Comparison of ENCODE assay signal across 12 cellular contexts in the genomic region with DNA sequence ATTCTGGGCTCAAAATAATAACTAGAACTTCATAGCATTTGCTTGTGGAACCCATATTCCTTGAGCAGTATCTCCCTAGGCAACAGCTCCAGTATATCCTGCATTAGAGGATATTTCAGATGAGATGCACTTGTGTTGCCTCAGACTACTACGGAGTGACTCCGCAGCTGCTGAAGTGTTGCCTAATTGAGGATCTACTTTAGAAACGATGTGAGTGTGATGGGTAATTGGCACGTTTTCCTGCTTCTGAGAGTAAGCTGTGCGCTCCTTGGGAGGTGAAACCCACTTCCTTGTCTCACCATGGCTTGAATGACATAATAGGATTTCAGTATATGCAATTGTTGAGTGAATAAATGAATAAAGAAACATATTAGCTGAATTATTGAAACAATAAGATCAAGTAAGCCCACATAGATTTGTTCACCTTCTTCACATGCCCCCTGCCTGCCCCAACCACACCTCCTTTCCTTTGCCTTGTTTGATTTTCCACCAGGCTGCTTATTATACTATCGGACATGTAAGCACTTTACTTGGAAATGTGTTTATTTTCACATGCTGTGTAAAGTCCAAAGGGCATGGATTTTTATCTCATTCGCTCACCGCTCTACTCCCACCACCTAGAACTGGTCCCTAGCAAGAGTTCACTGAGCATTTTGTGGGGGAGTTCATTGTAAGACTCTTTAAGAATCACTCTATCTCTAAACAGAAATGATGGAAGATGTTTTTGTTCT.
A peak's percentile ranks its signal among the peaks of the same experiment; 100 is the strongest.
DNase-seq lines count a peak whose midpoint lies in the region; ATAC-seq and TF ChIP-seq lines count a peak whose summit lies in the region.
"Had no signal": no experiment of that assay in that cellular context is flagged by ENCODE, and none has a peak within 500 bp of the region (broad histone marks: within the 10 kb centered on the region; RNA-seq: fewer than 3 reads in every experiment).

No MANE protein-coding gene starts in this region.

- H3K4me3 ChIP-seq in WERI-Rb-1 (ENCODE audit: low read depth, low read length) (no peak overlapping the region), muscle layer of colon (ENCODE audit: low read depth in 1 of 2, low read length in 2 of 2) (no peak overlapping the region), SK-N-SH (ENCODE audit: low read depth in 2 of 2, low read length in 1 of 2) (no peak overlapping the region)
- H3K4me3 ChIP-seq: transverse colon had no signal

- TF ChIP-seq POLR2A in erythroblast (IDR thresholded peaks at IDR 0.05; ENCODE audit: low read length): no peak

- no peak overlapping the region for H3K27ac Mint-ChIP-seq in stimulated activated effector memory CD8-positive, alpha-beta T cell treated with anti-CD3 and anti-CD28 coated beads, Interleukin-12 subunit alpha, Interleukin-12 subunit beta, amount 100 ng/mL, for 72 hours

- H3K36me3 ChIP-seq in WERI-Rb-1 (no peaks in the 10 kb centered on the region), muscle layer of colon (ENCODE audit: insufficient read depth, low read length) (no peaks in the 10 kb centered on the region), SK-N-SH (replicated peaks in 1 of 2; ENCODE audit: control insufficient read depth in 1 of 2, insufficient read depth in 2 of 2, low read length in 1 of 2) (no peaks in the 10 kb centered on the region)
- H3K36me3 ChIP-seq: transverse colon had no signal

- ATAC-seq in stimulated activated effector memory CD8-positive, alpha-beta T cell treated with anti-CD3 and anti-CD28 coated beads, Interleukin-12 subunit alpha, Interleukin-12 subunit beta, amount 100 ng/mL, for 72 hours: no peak

- no peak overlapping the region for H3K4me3 Mint-ChIP-seq in stimulated activated effector memory CD8-positive, alpha-beta T cell treated with anti-CD3 and anti-CD28 coated beads, Interleukin-12 subunit alpha, Interleukin-12 subunit beta, amount 100 ng/mL, for 72 hours
- H3K4me3 Mint-ChIP-seq: neural crest cell had no signal

- DNase-seq in DMS79 treated with DMSO at 0.1 percent for 48 hours (lab: John Stamatoyannopoulos, UW) (peak; percentile 38), NCI-H1436 treated with DMSO at 0.1 percent for 48 hours (lab: John Stamatoyannopoulos, UW) (peak; percentile 71), WERI-Rb-1 (no peak), cerebellar cortex (ENCODE audit: low spot score) (no peak), SK-N-SH (no peak), erythroblast (lab: John Stamatoyannopoulos, UW) (no peak)
- no peak for DNase-seq in stimulated activated effector memory CD8-positive, alpha-beta T cell treated with anti-CD3 and anti-CD28 coated beads, Interleukin-12 subunit alpha, Interleukin-12 subunit beta, amount 100 ng/mL, for 72 hours (ENCODE audit: low spot score in 2 of 2)
- DNase-seq: GOT3, NCI-H1048, transverse colon had no signal

- no peaks in the 10 kb centered on the region for H4K20me1 ChIP-seq in SK-N-SH (ENCODE audit: insufficient read depth)

- H3K79me2 ChIP-seq in SK-N-SH (ENCODE audit: insufficient read depth): peaks cover 3% of the 10 kb centered on the region; the same call in 1 of the 2 replicates

- WGBS in SK-N-SH (ENCODE audit: low lambda C conversion rate): 82% methylated on average over 8 of the region's 8 CpGs

- POLR2A ChIA-PET in SK-N-SH (lab: Yijun Ruan, JAX): no interaction called here

- H3K4me1 ChIP-seq in muscle layer of colon (ENCODE audit: insufficient read depth, low read length) (peaks cover 20% of the 10 kb centered on the region), SK-N-SH (ENCODE audit: control insufficient read depth in 1 of 2, insufficient read depth in 2 of 2, low read depth in 1 of 2, low read length in 1 of 2) (no peaks in the 10 kb centered on the region; a peak in 1 of 4 replicates)

- H3K9me2 ChIP-seq in SK-N-SH: no peaks in the 10 kb centered on the region

- H2AFZ ChIP-seq in SK-N-SH (ENCODE audit: low read depth): no peak overlapping the region

- H3K9me3 ChIP-seq in WERI-Rb-1 (ENCODE audit: severe bottlenecking): no peaks in the 10 kb centered on the region
- H3K9me3 ChIP-seq in muscle layer of colon (ENCODE audit: low read length): no peaks in the 10 kb centered on the region
- no peaks in the 10 kb centered on the region for H3K9me3 ChIP-seq in SK-N-SH
- H3K9me3 ChIP-seq: transverse colon had no signal

- H3K9ac ChIP-seq in muscle layer of colon (ENCODE audit: low read length) (no peak overlapping the region), SK-N-SH (no peak overlapping the region)

- H3K27ac ChIP-seq in WERI-Rb-1: peak overlapping the region; percentile 63
- peak overlapping the region; percentile 7 for H3K27ac ChIP-seq in muscle layer of colon (ENCODE audit: low read depth, low read length)
- no peak overlapping the region for H3K27ac ChIP-seq in SK-N-SH (ENCODE audit: low read depth in 2 of 2, low read length in 1 of 2)
- H3K27ac ChIP-seq: transverse colon had no signal

- H3F3A ChIP-seq in SK-N-SH (replicated peaks; ENCODE audit: insufficient read depth): no peaks in the 10 kb centered on the region

- TF ChIP-seq RAD21 in SK-N-SH (IDR thresholded peaks at IDR 0.05; ENCODE audit: low read length): no peak

- H3K27me3 ChIP-seq in WERI-Rb-1 (ENCODE audit: insufficient read depth, low read depth, severe bottlenecking) (no peaks in the 10 kb centered on the region), muscle layer of colon (ENCODE audit: control insufficient read depth in 1 of 2, insufficient read depth in 2 of 2, low read length in 2 of 2) (no peaks in the 10 kb centered on the region), SK-N-SH (ENCODE audit: insufficient read depth) (no peaks in the 10 kb centered on the region)
- H3K27me3 ChIP-seq: transverse colon had no signal

- TF ChIP-seq EP300 in SK-N-SH (IDR thresholded peaks at IDR 0.05; ENCODE audit: borderline replicate concordance in 1 of 2, low read depth in 1 of 2, low read length in 1 of 2): no peak

- H3K4me1 Mint-ChIP-seq in stimulated activated effector memory CD8-positive, alpha-beta T cell treated with anti-CD3 and anti-CD28 coated beads, Interleukin-12 subunit alpha, Interleukin-12 subunit beta, amount 100 ng/mL, for 72 hours: no peaks in the 10 kb centered on the region
- H3K4me1 Mint-ChIP-seq: neural crest cell had no signal

- H3K36me3 Mint-ChIP-seq in stimulated activated effector memory CD8-positive, alpha-beta T cell treated with anti-CD3 and anti-CD28 coated beads, Interleukin-12 subunit alpha, Interleukin-12 subunit beta, amount 100 ng/mL, for 72 hours: no peaks in the 10 kb centered on the region

- TF ChIP-seq CTCF in WERI-Rb-1 (IDR thresholded peaks at IDR 0.05; ENCODE audit: low read depth, low read length) (no peak), SK-N-SH (IDR thresholded peaks at IDR 0.05) (no peak)

- H3K4me2 ChIP-seq in SK-N-SH: no peak overlapping the region

- no peaks in the 10 kb centered on the region for H3K9me3 Mint-ChIP-seq in stimulated activated effector memory CD8-positive, alpha-beta T cell treated with anti-CD3 and anti-CD28 coated beads, Interleukin-12 subunit alpha, Interleukin-12 subunit beta, amount 100 ng/mL, for 72 hours
- H3K9me3 Mint-ChIP-seq: neural crest cell had no signal

- CTCF ChIA-PET in SK-N-SH (lab: Yijun Ruan, JAX): interaction anchor here (0.7 to 2.6 kb wide), 4 partner anchors 11 to 308 kb away, joined by 3 to 6 read pairs (median 4); no protein-coding TSS in a partner anchor

TF ChIP-seq in SK-N-SH, 30 proteins besides CTCF, POLR2A, EP300 and RAD21:
- no peak for TF ChIP-seq CHD2 (IDR thresholded peaks at IDR 0.05; ENCODE audit: low read length, partially characterized antibody)
- no peak for TF ChIP-seq SIN3A (IDR thresholded peaks at IDR 0.05; ENCODE audit: borderline replicate concordance, low read depth, low read length)
- TF ChIP-seq, protein P1, sequence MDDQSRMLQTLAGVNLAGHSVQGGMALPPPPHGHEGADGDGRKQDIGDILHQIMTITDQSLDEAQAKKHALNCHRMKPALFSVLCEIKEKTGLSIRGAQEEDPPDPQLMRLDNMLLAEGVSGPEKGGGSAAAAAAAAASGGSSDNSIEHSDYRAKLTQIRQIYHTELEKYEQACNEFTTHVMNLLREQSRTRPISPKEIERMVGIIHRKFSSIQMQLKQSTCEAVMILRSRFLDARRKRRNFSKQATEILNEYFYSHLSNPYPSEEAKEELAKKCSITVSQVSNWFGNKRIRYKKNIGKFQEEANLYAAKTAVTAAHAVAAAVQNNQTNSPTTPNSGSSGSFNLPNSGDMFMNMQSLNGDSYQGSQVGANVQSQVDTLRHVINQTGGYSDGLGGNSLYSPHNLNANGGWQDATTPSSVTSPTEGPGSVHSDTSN (IDR thresholded peaks at IDR 0.05): no peak
- no peak for TF ChIP-seq FOSL2 (IDR thresholded peaks at IDR 0.05; ENCODE audit: borderline replicate concordance, low read depth)
- no peak for TF ChIP-seq NRF1 (IDR thresholded peaks at IDR 0.05; ENCODE audit: low read depth, low read length)
- TF ChIP-seq EZH2phosphoT487 (IDR thresholded peaks at IDR 0.05; ENCODE audit: borderline replicate concordance, low read depth): no peak
- TF ChIP-seq, protein P2, sequence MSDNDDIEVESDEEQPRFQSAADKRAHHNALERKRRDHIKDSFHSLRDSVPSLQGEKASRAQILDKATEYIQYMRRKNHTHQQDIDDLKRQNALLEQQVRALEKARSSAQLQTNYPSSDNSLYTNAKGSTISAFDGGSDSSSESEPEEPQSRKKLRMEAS (IDR thresholded peaks at IDR 0.05; ENCODE audit: low read depth): no peak
- no peak for TF ChIP-seq GABPA (IDR thresholded peaks at IDR 0.05; ENCODE audit: low read depth)
- TF ChIP-seq TEAD4 (IDR thresholded peaks at IDR 0.05; ENCODE audit: borderline replicate concordance, insufficient read depth): no peak
- no peak for TF ChIP-seq JUND (IDR thresholded peaks at IDR 0.05)
- TF ChIP-seq, protein P3, sequence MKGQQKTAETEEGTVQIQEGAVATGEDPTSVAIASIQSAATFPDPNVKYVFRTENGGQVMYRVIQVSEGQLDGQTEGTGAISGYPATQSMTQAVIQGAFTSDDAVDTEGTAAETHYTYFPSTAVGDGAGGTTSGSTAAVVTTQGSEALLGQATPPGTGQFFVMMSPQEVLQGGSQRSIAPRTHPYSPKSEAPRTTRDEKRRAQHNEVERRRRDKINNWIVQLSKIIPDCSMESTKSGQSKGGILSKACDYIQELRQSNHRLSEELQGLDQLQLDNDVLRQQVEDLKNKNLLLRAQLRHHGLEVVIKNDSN (IDR thresholded peaks at IDR 0.05; ENCODE audit: borderline replicate concordance, low read depth): no peak
- TF ChIP-seq POLR2AphosphoS5 (IDR thresholded peaks at IDR 0.05; ENCODE audit: low read depth, low read length): no peak
- TF ChIP-seq FOXJ3 (CRISPR knock-in tag; IDR thresholded peaks at IDR 0.05): no peak
- TF ChIP-seq TAF1 (IDR thresholded peaks at IDR 0.05; ENCODE audit: borderline replicate concordance, low read depth, low read length): no peak
- no peak for TF ChIP-seq FOXM1 (IDR thresholded peaks at IDR 0.05; ENCODE audit: low read depth)
- TF ChIP-seq MXI1 (IDR thresholded peaks at IDR 0.05; ENCODE audit: low read depth, low read length): no peak
- TF ChIP-seq RFX5 (IDR thresholded peaks at IDR 0.05; ENCODE audit: low read length): no peak

Comparison
In these comparisons a context has a peak if more than half of its experiments do, and no peak if none do; other contexts are left out.
1. DNase-seq: peak in DMS79 treated with DMSO at 0.1 percent for 48 hours (single experiment) and NCI-H1436 treated with DMSO at 0.1 percent for 48 hours (single experiment); none in WERI-Rb-1 (single experiment), cerebellar cortex (single experiment), stimulated activated effector memory CD8-positive, alpha-beta T cell treated with anti-CD3 and anti-CD28 coated beads, Interleukin-12 subunit alpha, Interleukin-12 subunit beta, amount 100 ng/mL, for 72 hours (0 of 2), SK-N-SH (single experiment) and erythroblast (0 of 2).
2. H3K27ac ChIP-seq: peak in WERI-Rb-1 (single experiment) and muscle layer of colon (single experiment); none in SK-N-SH (0 of 2).